ENCODE assay signal across 21 cellular contexts in the genomic region with DNA sequence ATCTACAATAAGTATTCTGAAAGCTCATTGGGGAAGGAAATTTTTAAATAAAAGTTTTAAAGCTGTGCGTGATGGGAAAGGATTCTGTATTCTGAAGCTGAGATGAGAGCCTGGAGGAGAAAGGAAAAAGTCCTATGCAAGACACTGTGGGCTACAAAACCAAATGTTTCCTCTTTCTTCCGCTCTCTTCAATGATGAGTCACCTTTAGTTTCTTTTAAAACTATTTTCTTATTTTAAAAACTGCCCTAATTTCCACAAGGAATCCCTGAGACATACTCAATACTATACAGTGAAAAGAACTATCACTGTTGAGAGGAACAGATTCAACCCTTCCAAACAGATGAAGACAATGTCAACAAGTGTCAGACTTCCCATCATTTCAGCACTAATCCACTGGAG.
"Had no signal": no experiment of that assay in that cellular context is flagged by ENCODE, and none has a peak within 500 bp of the region (broad histone marks: within the 10 kb centered on the region; RNA-seq: fewer than 3 reads in every experiment).

No MANE protein-coding gene starts in this region.

- DNase-seq: activated CD4-positive, alpha-beta T cell treated with anti-CD3 and anti-CD28 coated beads, Interleukin-2, amount 10 ng/mL, durations not matched to agents 7 days and 5 days; activated CD4-positive, CD25-positive, alpha-beta regulatory T cell treated with anti-CD3 and anti-CD28 coated beads, Interleukin-2, amount 50 U/mL, for 72 hours; activated CD8-positive, alpha-beta memory T cell treated with anti-CD3 and anti-CD28 coated beads, Interleukin-2, amount 10 ng/mL, durations not matched to agents 7 days and 5 days; activated CD8-positive, alpha-beta T cell treated with anti-CD3 and anti-CD28 coated beads for 36 hours; effector CD8-positive, alpha-beta T cell; foreskin keratinocyte; naive thymus-derived CD8-positive, alpha-beta T cell; retina; stimulated activated CD4-positive, alpha-beta T cell treated with anti-CD3 and anti-CD28 coated beads, Interleukin-2, amount 100 ng/mL, for 48 hours; stimulated activated CD8-positive, alpha-beta memory T cell treated with anti-CD3 and anti-CD28 coated beads, Interleukin-4, amount 100 ng/mL, for 48 hours; stimulated activated naive CD4-positive, alpha-beta T cell; SW 1271; T-helper 2 cell; upper lobe of left lung had no signal

- H3K9me3 ChIP-seq: upper lobe of left lung had no signal

- H2AFZ ChIP-seq: neural progenitor cell had no signal

- H3K36me3 ChIP-seq: neural progenitor cell had no signal

- H3K4me2 ChIP-seq: neural progenitor cell had no signal

- H3K27me3 Mint-ChIP-seq: activated CD4-positive, alpha-beta T cell treated with anti-CD3 and anti-CD28 coated beads, Interleukin-2, amount 10 ng/mL, durations not matched to agents 7 days and 5 days; activated CD8-positive, alpha-beta memory T cell treated with anti-CD3 and anti-CD28 coated beads, Interleukin-2, amount 10 ng/mL, durations not matched to agents 7 days and 5 days; activated CD8-positive, alpha-beta T cell treated with anti-CD3 and anti-CD28 coated beads for 36 hours; activated naive CD8-positive, alpha-beta T cell; dendritic cell treated with granulocyte-macrophage colony-stimulating factor and Interleukin-4, amounts not matched to agents 40 ng/mL and 50 ng/mL, for 4 days; naive thymus-derived CD8-positive, alpha-beta T cell had no signal

- H3K27me3 ChIP-seq: foreskin keratinocyte, neural progenitor cell, upper lobe of left lung had no signal

- H3K9me3 Mint-ChIP-seq: activated CD4-positive, alpha-beta T cell treated with anti-CD3 and anti-CD28 coated beads, Interleukin-2, amount 10 ng/mL, durations not matched to agents 7 days and 5 days; activated CD8-positive, alpha-beta T cell treated with anti-CD3 and anti-CD28 coated beads for 36 hours; brain; dendritic cell treated with granulocyte-macrophage colony-stimulating factor and Interleukin-4, amounts not matched to agents 40 ng/mL and 50 ng/mL, for 4 days; naive thymus-derived CD8-positive, alpha-beta T cell; neural progenitor cell had no signal

- H3K4me3 ChIP-seq: lung, neural progenitor cell, upper lobe of left lung had no signal

- H3K4me3 Mint-ChIP-seq: activated CD4-positive, alpha-beta T cell treated with anti-CD3 and anti-CD28 coated beads, Interleukin-2, amount 10 ng/mL, durations not matched to agents 7 days and 5 days; activated CD8-positive, alpha-beta memory T cell treated with anti-CD3 and anti-CD28 coated beads, Interleukin-2, amount 10 ng/mL, durations not matched to agents 7 days and 5 days; activated CD8-positive, alpha-beta T cell treated with anti-CD3 and anti-CD28 coated beads for 36 hours; activated naive CD8-positive, alpha-beta T cell; brain; dendritic cell treated with granulocyte-macrophage colony-stimulating factor and Interleukin-4, amounts not matched to agents 40 ng/mL and 50 ng/mL, for 4 days; naive thymus-derived CD8-positive, alpha-beta T cell; neural progenitor cell had no signal

- H3K4me1 Mint-ChIP-seq: activated CD4-positive, alpha-beta T cell treated with anti-CD3 and anti-CD28 coated beads, Interleukin-2, amount 10 ng/mL, durations not matched to agents 7 days and 5 days; neural progenitor cell had no signal

- H3K27ac Mint-ChIP-seq: activated CD4-positive, alpha-beta T cell treated with anti-CD3 and anti-CD28 coated beads, Interleukin-2, amount 10 ng/mL, durations not matched to agents 7 days and 5 days; activated CD8-positive, alpha-beta memory T cell treated with anti-CD3 and anti-CD28 coated beads, Interleukin-2, amount 10 ng/mL, durations not matched to agents 7 days and 5 days; activated CD8-positive, alpha-beta T cell treated with anti-CD3 and anti-CD28 coated beads for 36 hours; activated naive CD8-positive, alpha-beta T cell; brain; dendritic cell treated with granulocyte-macrophage colony-stimulating factor and Interleukin-4, amounts not matched to agents 40 ng/mL and 50 ng/mL, for 4 days; neural progenitor cell had no signal

- ATAC-seq: activated CD8-positive, alpha-beta memory T cell treated with anti-CD3 and anti-CD28 coated beads, Interleukin-2, amount 10 ng/mL, durations not matched to agents 7 days and 5 days; activated CD8-positive, alpha-beta T cell treated with anti-CD3 and anti-CD28 coated beads for 36 hours; foreskin keratinocyte; left lobe of liver; naive thymus-derived CD8-positive, alpha-beta T cell had no signal

- H3K27ac ChIP-seq: foreskin keratinocyte, neural progenitor cell, upper lobe of left lung, VCaP had no signal

- H3K9ac ChIP-seq: neural progenitor cell had no signal
